ENCODE assay signal across 10 cellular contexts in genomic region chr10:61760943-61761824, GRCh38.
DNase-seq lines count a peak whose midpoint lies in the region; ATAC-seq and TF ChIP-seq lines count a peak whose summit lies in the region.
"Had no signal": no experiment of that assay in that cellular context is flagged by ENCODE, and none has a peak within 500 bp of the region (broad histone marks: within the 10 kb centered on the region; RNA-seq: fewer than 3 reads in every experiment).

No MANE protein-coding gene starts in this region.

- ATAC-seq in GM21367 (IDR thresholded peaks at IDR 0.05; ENCODE audit: unreplicated experiment) (no peak), upper lobe of right lung (no peak)

- DNase-seq in A172 (ENCODE audit: low spot score) (peak; percentile 84), HPDE6-E6E7 (ENCODE audit: extremely low spot score) (peak; percentile 14), iris pigment epithelial cell (ENCODE audit: low read depth) (peak; percentile 89), activated gamma-delta T cell (lab: John Stamatoyannopoulos, UW) (no peak), upper lobe of right lung (no peak), NCI-H1092 treated with DMSO at 0.1 percent for 48 hours (lab: John Stamatoyannopoulos, UW) (no peak)
- DNase-seq in activated T-helper 2 cell treated with anti-CD3 and anti-CD28 coated beads, Interferon-gamma antibody, Interleukin-2, Interleukin-4, amounts not matched to agents 10 μg/mL and 5 μg/mL and 100 μg/mL, durations not matched to agents 14 hours and 24 hours and 36 hours (ENCODE audit: low spot score): no peak
- DNase-seq: CD8-positive, alpha-beta memory T cell; occipital lobe had no signal

- peak overlapping the region; percentile 30 for H3K4me3 Mint-ChIP-seq in activated T-helper 2 cell treated with anti-CD3 and anti-CD28 coated beads, Interferon-gamma antibody, Interleukin-2, Interleukin-4, amounts not matched to agents 10 μg/mL and 5 μg/mL and 100 μg/mL, durations not matched to agents 14 hours and 24 hours and 36 hours (ENCODE audit: low read depth)
- H3K4me3 Mint-ChIP-seq: CD8-positive, alpha-beta memory T cell had no signal

- H3K36me3 ChIP-seq in upper lobe of right lung: no peaks in the 10 kb centered on the region

- H3K27ac Mint-ChIP-seq in activated T-helper 2 cell treated with anti-CD3 and anti-CD28 coated beads, Interferon-gamma antibody, Interleukin-2, Interleukin-4, amounts not matched to agents 10 μg/mL and 5 μg/mL and 100 μg/mL, durations not matched to agents 14 hours and 24 hours and 36 hours: peak overlapping the region; percentile 87

- no peak overlapping the region for H3K27ac ChIP-seq in upper lobe of right lung

- H3K27me3 ChIP-seq in upper lobe of right lung: no peaks in the 10 kb centered on the region

- H3K4me1 Mint-ChIP-seq in activated T-helper 2 cell treated with anti-CD3 and anti-CD28 coated beads, Interferon-gamma antibody, Interleukin-2, Interleukin-4, amounts not matched to agents 10 μg/mL and 5 μg/mL and 100 μg/mL, durations not matched to agents 14 hours and 24 hours and 36 hours (ENCODE audit: low read depth): peaks cover 65% of the 10 kb centered on the region

- H3K36me3 Mint-ChIP-seq in activated T-helper 2 cell treated with anti-CD3 and anti-CD28 coated beads, Interferon-gamma antibody, Interleukin-2, Interleukin-4, amounts not matched to agents 10 μg/mL and 5 μg/mL and 100 μg/mL, durations not matched to agents 14 hours and 24 hours and 36 hours (ENCODE audit: low read depth): peaks cover 36% of the 10 kb centered on the region
- H3K36me3 Mint-ChIP-seq: CD8-positive, alpha-beta memory T cell had no signal

- H3K9me3 ChIP-seq in upper lobe of right lung: no peaks in the 10 kb centered on the region

- peaks cover 20% of the 10 kb centered on the region for H3K9me3 Mint-ChIP-seq in activated T-helper 2 cell treated with anti-CD3 and anti-CD28 coated beads, Interferon-gamma antibody, Interleukin-2, Interleukin-4, amounts not matched to agents 10 μg/mL and 5 μg/mL and 100 μg/mL, durations not matched to agents 14 hours and 24 hours and 36 hours
- H3K9me3 Mint-ChIP-seq: CD8-positive, alpha-beta memory T cell had no signal

- no peak for TF ChIP-seq CTCF in upper lobe of right lung (IDR thresholded peaks at IDR 0.05)

- intact Hi-C loops in activated T-helper 2 cell treated with anti-CD3 and anti-CD28 coated beads, Interferon-gamma antibody, Interleukin-2, Interleukin-4, amounts not matched to agents 10 μg/mL and 5 μg/mL and 100 μg/mL, durations not matched to agents 14 hours and 24 hours and 36 hours (cut with micrococcal nuclease): loop anchor here (1.0 to 5.0 kb wide), 2 partner anchors 23 to 286 kb away; no protein-coding TSS in a partner anchor
- intact Hi-C loops in upper lobe of right lung (cut with DNase I): no loop called here

- H3K4me3 ChIP-seq in upper lobe of right lung: no peak overlapping the region

- no peaks in the 10 kb centered on the region for H3K27me3 Mint-ChIP-seq in activated T-helper 2 cell treated with anti-CD3 and anti-CD28 coated beads, Interferon-gamma antibody, Interleukin-2, Interleukin-4, amounts not matched to agents 10 μg/mL and 5 μg/mL and 100 μg/mL, durations not matched to agents 14 hours and 24 hours and 36 hours (ENCODE audit: low read depth)
- H3K27me3 Mint-ChIP-seq: CD8-positive, alpha-beta memory T cell had no signal

- no peaks in the 10 kb centered on the region for H3K4me1 ChIP-seq in upper lobe of right lung

Comparison
In these comparisons a context has a peak if more than half of its experiments do, and no peak if none do; other contexts are left out.
1. DNase-seq: peak in A172 (single experiment), HPDE6-E6E7 (single experiment) and iris pigment epithelial cell (single experiment); none in activated T-helper 2 cell treated with anti-CD3 and anti-CD28 coated beads, Interferon-gamma antibody, Interleukin-2, Interleukin-4, amounts not matched to agents 10 μg/mL and 5 μg/mL and 100 μg/mL, durations not matched to agents 14 hours and 24 hours and 36 hours (single experiment), activated gamma-delta T cell (single experiment), upper lobe of right lung (single experiment) and NCI-H1092 treated with DMSO at 0.1 percent for 48 hours (single experiment).